In the genomic region with DNA sequence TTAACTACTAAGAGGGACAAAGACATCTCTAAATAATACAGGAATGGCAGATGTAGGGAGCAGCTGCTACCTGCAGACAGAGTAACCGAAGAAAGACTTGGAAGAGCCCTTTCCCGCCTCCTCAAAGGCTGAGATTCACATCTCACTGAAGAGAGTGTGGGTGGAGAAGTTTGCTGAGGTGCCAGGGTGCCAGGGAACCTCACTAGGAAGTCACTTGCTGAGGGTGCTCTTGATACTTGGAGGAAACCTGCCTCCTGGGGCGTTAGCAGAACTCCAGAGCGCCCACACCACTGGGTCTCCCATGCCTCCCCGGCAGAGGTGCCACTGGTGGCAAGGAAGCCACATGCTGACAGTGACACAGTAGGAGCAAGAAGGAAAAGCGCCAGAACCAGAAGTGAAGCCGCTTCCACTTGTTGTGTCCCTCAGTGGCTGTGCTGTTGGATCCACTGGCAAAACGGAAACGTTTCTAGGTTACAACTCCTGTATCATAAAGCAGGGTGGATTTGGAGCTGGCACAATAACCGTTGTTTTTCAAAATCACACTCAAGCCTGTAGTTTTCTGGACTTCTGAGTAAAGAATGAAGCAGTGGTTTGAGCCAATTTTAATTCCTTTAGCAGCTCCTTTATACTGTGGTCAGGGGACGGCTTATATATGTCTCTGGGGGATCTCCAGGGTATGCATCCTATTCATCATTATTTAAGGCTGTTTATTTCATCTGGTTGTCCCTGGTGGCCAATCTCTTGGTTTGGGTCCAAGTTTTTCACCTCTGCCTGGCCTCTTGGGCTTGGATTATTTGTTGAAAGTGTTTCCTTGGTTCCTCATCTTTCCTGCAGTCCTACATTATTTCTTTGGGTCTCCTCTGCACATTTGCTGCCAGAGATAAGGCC, we compare ENCODE assay signal across 15 cellular contexts.
DNase-seq lines count a peak whose midpoint lies in the region; ATAC-seq and TF ChIP-seq lines count a peak whose summit lies in the region.
"Had no signal": no experiment of that assay in that cellular context is flagged by ENCODE, and none has a peak within 500 bp of the region (broad histone marks: within the 10 kb centered on the region; RNA-seq: fewer than 3 reads in every experiment).

No MANE protein-coding gene starts in this region.

- no peak overlapping the region for H2BK120ac ChIP-seq in mesenchymal stem cell (ENCODE audit: low read depth, low read length)

- H3K18ac ChIP-seq in mesenchymal stem cell (ENCODE audit: low read depth in 1 of 2, low read length in 2 of 2): peak overlapping the region in 1 of 2 experiments; percentile 57

- H3K14ac ChIP-seq in mesenchymal stem cell (ENCODE audit: low read length in 2 of 2): no peak overlapping the region

- no peak overlapping the region for H3K4me2 ChIP-seq in mesenchymal stem cell (ENCODE audit: low read length, poor library complexity, severe bottlenecking)
- H3K4me2 ChIP-seq: GM23338, neural progenitor cell had no signal

- DNase-seq in right cardiac atrium (peak in 1 of 3 donors; percentile 62), Right ventricle myocardium superior (no peak), cardiac fibroblast (ENCODE audit: low read depth in 2 of 2) (peak; percentile 63 to 72), mesenchymal stem cell (no peak), NCI-H1436 (lab: John Stamatoyannopoulos, UW) (no peak), substantia nigra (lab: John Stamatoyannopoulos, UW) (no peak), NCI-H1048 (lab: John Stamatoyannopoulos, UW) (no peak), COLO668 (lab: John Stamatoyannopoulos, UW; ENCODE audit: unreplicated experiment) (no peak)
- DNase-seq: activated T-cell treated with anti-CD3 and anti-CD28 coated beads, Interleukin-2, amount 50 U/mL, for 1 hour; cortex of kidney; NCI-H1105; stomach had no signal

- H3K79me1 ChIP-seq in mesenchymal stem cell (replicated peaks; ENCODE audit: low read length, poor library complexity, severe bottlenecking): peaks cover 9% of the 10 kb centered on the region

- no peak overlapping the region for H2BK15ac ChIP-seq in mesenchymal stem cell (ENCODE audit: low read depth, poor library complexity, severe bottlenecking)

- no peak overlapping the region for H3K4ac ChIP-seq in mesenchymal stem cell (ENCODE audit: low read depth in 1 of 2, low read length in 2 of 2)

- peak overlapping the region; percentile 78 for H3K9ac ChIP-seq in mesenchymal stem cell (ENCODE audit: low read length)
- H3K9ac ChIP-seq: neural progenitor cell had no signal

- H2AK5ac ChIP-seq in mesenchymal stem cell (ENCODE audit: low read length, severe bottlenecking): peak overlapping the region; percentile 69

- H3K27ac ChIP-seq in right cardiac atrium (ENCODE audit: low read length): no peak overlapping the region
- peak overlapping the region; percentile 59 for H3K27ac ChIP-seq in mesenchymal stem cell (ENCODE audit: low read length, poor library complexity, severe bottlenecking)
- no peak overlapping the region for H3K27ac ChIP-seq in substantia nigra (ENCODE audit: low read depth, low read length, poor library complexity, severe bottlenecking)
- H3K27ac ChIP-seq: neural progenitor cell, stomach had no signal

- H3K4me1 ChIP-seq in right cardiac atrium (ENCODE audit: control insufficient read depth, insufficient read depth, low read length): peaks cover 3% of the 10 kb centered on the region
- H3K4me1 ChIP-seq in mesenchymal stem cell (ENCODE audit: control insufficient read depth, insufficient read depth, low read depth, low read length): peaks cover 4% of the 10 kb centered on the region
- H3K4me1 ChIP-seq: neural progenitor cell had no signal

- no peak overlapping the region for H4K8ac ChIP-seq in mesenchymal stem cell (ENCODE audit: low read length)

- H2AFZ ChIP-seq in mesenchymal stem cell (ENCODE audit: low read depth, low read length): no peak overlapping the region
- H2AFZ ChIP-seq: GM23338, neural progenitor cell had no signal

- 66% methylated on average over 11 of the region's 11 CpGs for WGBS in right cardiac atrium
- 97% methylated on average over 10 of the region's 11 CpGs for WGBS in mesenchymal stem cell

- TF ChIP-seq CTCF in cardiac fibroblast (IDR thresholded peaks at IDR 0.05; ENCODE audit: low read depth, low read length): no peak

- H3K27me3 ChIP-seq in right cardiac atrium (ENCODE audit: control insufficient read depth, insufficient read depth) (no peaks in the 10 kb centered on the region), mesenchymal stem cell (ENCODE audit: control insufficient read depth in 1 of 2, insufficient read depth in 1 of 2, low read length in 2 of 2) (no peaks in the 10 kb centered on the region)
- H3K27me3 ChIP-seq: neural progenitor cell, stomach had no signal

- H4K91ac ChIP-seq in mesenchymal stem cell (ENCODE audit: low read length): no peak overlapping the region

- ATAC-seq in right cardiac atrium (peak; percentile 19 to 50), Right ventricle myocardium superior (ENCODE audit: poor library complexity) (no peak)
- ATAC-seq: GM23338 had no signal

- peaks cover 5 to 15% of the 10 kb centered on the region in 2 experiments for H3K36me3 ChIP-seq in mesenchymal stem cell (ENCODE audit: control insufficient read depth in 1 of 2, insufficient read depth in 2 of 2, low read depth in 1 of 2, low read length in 2 of 2)

- no peak overlapping the region for H2BK12ac ChIP-seq in mesenchymal stem cell (ENCODE audit: low read length in 2 of 2)

- H3K4me3 ChIP-seq in right cardiac atrium (ENCODE audit: low read length) (no peak overlapping the region), cardiac fibroblast (replicated peaks in 1 of 2; ENCODE audit: low read depth in 2 of 2, low read length in 2 of 2) (no peak overlapping the region), mesenchymal stem cell (ENCODE audit: insufficient read depth in 1 of 2, low read depth in 1 of 2, low read length in 2 of 2) (peak overlapping the region in 1 of 2 experiments; percentile 34)
- H3K4me3 ChIP-seq: GM23338, lung, neural progenitor cell, stomach had no signal

- no peaks in the 10 kb centered on the region for H3K9me3 ChIP-seq in right cardiac atrium (ENCODE audit: control insufficient read depth, low read length)
- H3K9me3 ChIP-seq in mesenchymal stem cell (ENCODE audit: control insufficient read depth, low read length): no peaks in the 10 kb centered on the region
- H3K9me3 ChIP-seq: stomach had no signal

- no peak overlapping the region for H2BK5ac ChIP-seq in mesenchymal stem cell (ENCODE audit: low read depth, low read length, poor library complexity, severe bottlenecking)

- intact Hi-C loops in right cardiac atrium (cut with DNase I): no loop called here
- intact Hi-C loops in Right ventricle myocardium superior (cut with DNase I): no loop called here

- no peak overlapping the region for H3K23ac ChIP-seq in mesenchymal stem cell (ENCODE audit: low read length in 2 of 2)

Comparison
In these comparisons a context has a peak if more than half of its experiments do, and no peak if none do; other contexts are left out.
1. DNase-seq: peak in cardiac fibroblast (2 of 2); none in Right ventricle myocardium superior (single experiment), mesenchymal stem cell (single experiment), NCI-H1436 (single experiment), substantia nigra (0 of 49), NCI-H1048 (single experiment) and COLO668 (single experiment).